In the genomic region with DNA sequence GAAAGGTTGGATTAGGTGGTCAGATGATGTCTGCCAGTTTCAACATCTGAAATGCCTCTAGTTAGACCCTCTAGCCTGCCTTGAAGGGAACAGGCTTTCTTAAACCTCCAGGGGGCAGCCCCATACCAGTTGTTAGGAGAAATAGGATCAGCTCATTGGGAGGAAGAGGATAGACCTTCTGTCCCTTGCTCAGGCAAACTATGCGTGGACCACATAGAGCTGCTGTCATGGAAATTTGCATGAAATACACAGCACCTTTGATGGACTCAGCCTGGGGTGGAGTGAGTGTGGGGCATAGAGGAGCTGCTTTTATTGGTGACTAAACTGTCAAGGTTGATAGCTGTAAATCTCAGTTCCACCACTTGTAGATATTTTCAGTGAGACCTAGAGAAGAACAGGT, we compare ENCODE assay signal across 12 cellular contexts. TPM values are rescaled to one million over a fixed set of nuclear protein-coding genes. Genes with fewer than 3 reads are reported as not detected.
A peak's percentile ranks its signal among the peaks of the same experiment; 100 is the strongest.
DNase-seq lines count a peak whose midpoint lies in the region; ATAC-seq, FAIRE-seq and TF ChIP-seq lines count a peak whose summit lies in the region.
"Had no signal": no experiment of that assay in that cellular context is flagged by ENCODE, and none has a peak within 500 bp of the region (broad histone marks: within the 10 kb centered on the region; RNA-seq: fewer than 3 reads in every experiment).

No MANE protein-coding gene starts in this region.

- no peak overlapping the region for H2AFZ ChIP-seq in neural cell (ENCODE audit: low read depth, low read length)

- no peak for FAIRE-seq in GM12891 (lab: Jason Lieb, UNC)

- no peaks in the 10 kb centered on the region for H3K9me3 ChIP-seq in neural cell (ENCODE audit: low read length)
- no peaks in the 10 kb centered on the region for H3K9me3 ChIP-seq in CD8-positive, alpha-beta T cell (ENCODE audit: low read length)
- H3K9me3 ChIP-seq: esophagus squamous epithelium had no signal

- no peaks in the 10 kb centered on the region for H3K27me3 ChIP-seq in neural cell (ENCODE audit: insufficient read depth, low read depth, low read length)
- no peaks in the 10 kb centered on the region for H3K27me3 ChIP-seq in CD8-positive, alpha-beta T cell (ENCODE audit: insufficient read depth, low read length)
- H3K27me3 ChIP-seq: esophagus squamous epithelium had no signal

- POLR2A ChIA-PET in CD8-positive, alpha-beta T cell (lab: Charles Lee) = no interaction called here

- no peak overlapping the region for H3K27ac ChIP-seq in neural cell (ENCODE audit: low read length)
- no peak overlapping the region for H3K27ac ChIP-seq in CD8-positive, alpha-beta T cell (ENCODE audit: low read depth, low read length)
- H3K27ac ChIP-seq: esophagus squamous epithelium, skin epidermis had no signal

- H3K9me2 ChIP-seq in neural cell (ENCODE audit: insufficient read depth, low read length) = no peaks in the 10 kb centered on the region

- no peaks in the 10 kb centered on the region for H3F3A ChIP-seq in neural cell (ENCODE audit: insufficient read depth, low read length, poor library complexity, severe bottlenecking)

- no peaks in the 10 kb centered on the region for H3K9me3 Mint-ChIP-seq in chondrocyte (ENCODE audit: low read depth)
- H3K9me3 Mint-ChIP-seq in CD8-positive, alpha-beta T cell = no peaks in the 10 kb centered on the region

- TF ChIP-seq RAD21 in neural cell (conservative IDR thresholded peaks at IDR 0.05) = peak; percentile 34

- ATAC-seq in CD8-positive, alpha-beta T cell = no peak
- ATAC-seq in HG03095 (IDR thresholded peaks at IDR 0.05; ENCODE audit: unreplicated experiment) = no peak

- no peak for TF ChIP-seq POLR2A in GM12891 (IDR thresholded peaks at IDR 0.05; ENCODE audit: low read depth, low read length)

- no peaks in the 10 kb centered on the region for H4K20me1 ChIP-seq in neural cell (ENCODE audit: insufficient read depth)

- H3K79me2 ChIP-seq in neural cell (replicated peaks; ENCODE audit: insufficient read depth, low read length) = no peaks in the 10 kb centered on the region

- no peaks in the 10 kb centered on the region for H3K4me1 ChIP-seq in CD8-positive, alpha-beta T cell (ENCODE audit: insufficient read depth, low read length)
- H3K4me1 ChIP-seq: esophagus squamous epithelium had no signal

- H3K4me1 Mint-ChIP-seq in chondrocyte (ENCODE audit: low read depth) = no peaks in the 10 kb centered on the region
- H3K4me1 Mint-ChIP-seq in CD8-positive, alpha-beta T cell (ENCODE audit: low read depth) = no peaks in the 10 kb centered on the region

- DNase-seq in EL = peak; percentile 18
- no peak for DNase-seq in LNCaP clone FGC (ENCODE audit: low read depth)
- DNase-seq in chondrocyte (ENCODE audit: low spot score) = no peak
- no peak for DNase-seq in CD8-positive, alpha-beta T cell
- no peak for DNase-seq in GM12891 (ENCODE audit: insufficient read length, low spot score)
- DNase-seq in GOT3 (lab: John Stamatoyannopoulos, UW) = no peak
- DNase-seq: activated CD8-positive, alpha-beta memory T cell treated with anti-CD3 and anti-CD28 coated beads, Interleukin-2, amount 50 U/mL, for 4 hours; esophagus squamous epithelium; NCI-H1694 had no signal

- H3K27ac Mint-ChIP-seq in chondrocyte (ENCODE audit: unreplicated experiment) = no peak overlapping the region
- H3K27ac Mint-ChIP-seq in CD8-positive, alpha-beta T cell = no peak overlapping the region

- H3K4me3 Mint-ChIP-seq in chondrocyte (ENCODE audit: unreplicated experiment) = no peak overlapping the region
- no peak overlapping the region for H3K4me3 Mint-ChIP-seq in CD8-positive, alpha-beta T cell

- intact Hi-C loops in CD8-positive, alpha-beta T cell (cut with DNase I, micrococcal nuclease) = no loop called here

- no peak for TF ChIP-seq EP300 in neural cell (conservative IDR thresholded peaks at IDR 0.05; ENCODE audit: poor library complexity, severe bottlenecking)

- no peak overlapping the region for H3K4me3 ChIP-seq in LNCaP clone FGC (ENCODE audit: low read depth, low read length)
- H3K4me3 ChIP-seq in neural cell (ENCODE audit: low read length) = no peak overlapping the region
- no peak overlapping the region for H3K4me3 ChIP-seq in CD8-positive, alpha-beta T cell (ENCODE audit: low read depth, low read length)
- H3K4me3 ChIP-seq: esophagus squamous epithelium, skin epidermis had no signal

- no peaks in the 10 kb centered on the region for H3K27me3 Mint-ChIP-seq in chondrocyte (ENCODE audit: low read depth)
- no peaks in the 10 kb centered on the region for H3K27me3 Mint-ChIP-seq in CD8-positive, alpha-beta T cell (ENCODE audit: low read depth)

- CTCF ChIA-PET in CD8-positive, alpha-beta T cell (lab: Charles Lee) = no interaction called here

- no peaks in the 10 kb centered on the region for H3K36me3 Mint-ChIP-seq in chondrocyte (ENCODE audit: low read depth)
- no peaks in the 10 kb centered on the region for H3K36me3 Mint-ChIP-seq in CD8-positive, alpha-beta T cell

- H3K9ac ChIP-seq in neural cell (ENCODE audit: low read length) = no peak overlapping the region

- TF ChIP-seq CTCF in LNCaP clone FGC (IDR thresholded peaks at IDR 0.05; ENCODE audit: control insufficient read depth, extremely low read depth, insufficient read depth) = peak; percentile 53
- peak; percentile 81 for TF ChIP-seq CTCF in chondrocyte (IDR thresholded peaks at IDR 0.05)
- peak; percentile 25 for TF ChIP-seq CTCF in neural cell (IDR thresholded peaks at IDR 0.05; ENCODE audit: poor library complexity, severe bottlenecking)
- TF ChIP-seq CTCF in CD8-positive, alpha-beta T cell (IDR thresholded peaks at IDR 0.05) = no peak

- no peaks in the 10 kb centered on the region for H3K36me3 ChIP-seq in neural cell (ENCODE audit: insufficient read depth, low read length)
- no peaks in the 10 kb centered on the region for H3K36me3 ChIP-seq in CD8-positive, alpha-beta T cell (ENCODE audit: insufficient read depth, low read length)
- H3K36me3 ChIP-seq: esophagus squamous epithelium had no signal

- no peak overlapping the region for H3K4me2 ChIP-seq in neural cell (ENCODE audit: low read length)

TF ChIP-seq in neural cell, 6 proteins besides CTCF, POLR2A, EP300 and RAD21:
- TF ChIP-seq REST (IDR thresholded peaks at IDR 0.05; ENCODE audit: borderline replicate concordance) (no peak), SMC3 (conservative IDR thresholded peaks at IDR 0.05; ENCODE audit: poor library complexity) (peak; percentile 28)

TF ChIP-seq in GM12891, 5 proteins besides CTCF, POLR2A, EP300 and RAD21:
- TF ChIP-seq POU2F2 (IDR thresholded peaks at IDR 0.05; ENCODE audit: low read depth, low read length) = no peak
- no peak for TF ChIP-seq POLR2AphosphoS5 (IDR thresholded peaks at IDR 0.05; ENCODE audit: low read depth, low read length)
- TF ChIP-seq PAX5 (IDR thresholded peaks at IDR 0.05; ENCODE audit: insufficient read depth, low read length, severe bottlenecking) = no peak
- TF ChIP-seq TAF1 (IDR thresholded peaks at IDR 0.05; ENCODE audit: low read depth, low read length) = no peak
- no peak for TF ChIP-seq SPI1 (IDR thresholded peaks at IDR 0.05; ENCODE audit: low read depth, low read length)

RNA-seq across cellular contexts. Expression of gene SPAG17, which starts 38.4 kb away (rescaled TPM):
- 0.30 to 0.82 TPM in 2 of 3 replicates, not detected in the other for total RNA-seq in chondrocyte
- 0.14 and 0.25 TPM in 2 replicates for polyA plus RNA-seq in neural cell
- polyA minus RNA-seq in neural cell = 0.12 TPM in 1 of 2 replicates, not detected in the other
- not detected for total RNA-seq in CD8-positive, alpha-beta T cell
- not detected for polyA plus RNA-seq in GM12891 (2012; ENCODE audit: low read depth, missing spikeins)
